In genomic region chr5:141547488-141547887, GRCh38 we compare ENCODE assay signal across 16 cellular contexts. TPM values are rescaled to one million over a fixed set of nuclear protein-coding genes. Genes with fewer than 3 reads are reported as not detected.
A peak's percentile ranks its signal among the peaks of the same experiment; 100 is the strongest.
DNase-seq lines count a peak whose midpoint lies in the region; ATAC-seq and TF ChIP-seq lines count a peak whose summit lies in the region.
"Had no signal": no experiment of that assay in that cellular context is flagged by ENCODE, and none has a peak within 500 bp of the region (broad histone marks: within the 10 kb centered on the region; RNA-seq: fewer than 3 reads in every experiment).

No MANE protein-coding gene starts in this region.

- no peak overlapping the region for H3K4me3 ChIP-seq in neural progenitor cell
- no peak overlapping the region for H3K4me3 ChIP-seq in heart left ventricle
- no peak overlapping the region for H3K4me3 ChIP-seq in adrenal gland
- H3K4me3 ChIP-seq: HAP-1, upper lobe of right lung had no signal

- no peak overlapping the region for H3K4me3 Mint-ChIP-seq in activated T-cell treated with anti-CD3 and anti-CD28 coated beads, Interleukin-2, amount 50 U/mL, for 72 hours
- H3K4me3 Mint-ChIP-seq in neural progenitor cell: no peak overlapping the region
- H3K4me3 Mint-ChIP-seq: activated naive CD4-positive, alpha-beta T cell treated with anti-CD3 and anti-CD28 coated beads, Interleukin-2, amount 50 U/mL, for 24 hours; CD4-positive, alpha-beta T cell had no signal

- peaks cover 9% of the 10 kb centered on the region for H3K9me3 ChIP-seq in neural progenitor cell (ENCODE audit: low read depth)
- peaks cover 0 to 36% (median 18%) of the 10 kb centered on the region in 12 donors for H3K9me3 ChIP-seq in heart left ventricle
- peaks cover 0 to 13% (median 0%) of the 10 kb centered on the region in 3 donors for H3K9me3 ChIP-seq in adrenal gland (replicated peaks in 1 of 3)

- no peaks in the 10 kb centered on the region for H3K27me3 Mint-ChIP-seq in activated T-cell treated with anti-CD3 and anti-CD28 coated beads, Interleukin-2, amount 50 U/mL, for 72 hours (ENCODE audit: low read depth)
- peaks cover 2% of the 10 kb centered on the region for H3K27me3 Mint-ChIP-seq in neural progenitor cell (ENCODE audit: insufficient read depth, low read depth)
- H3K27me3 Mint-ChIP-seq: activated naive CD4-positive, alpha-beta T cell treated with anti-CD3 and anti-CD28 coated beads, Interleukin-2, amount 50 U/mL, for 24 hours; CD4-positive, alpha-beta T cell had no signal

- no peak for TF ChIP-seq POLR2A in erythroblast (IDR thresholded peaks at IDR 0.05; ENCODE audit: low read length)
- no peak for TF ChIP-seq POLR2A in heart left ventricle (IDR thresholded peaks at IDR 0.05)
- no peak for TF ChIP-seq POLR2A in adrenal gland (IDR thresholded peaks at IDR 0.05)

- H3K36me3 ChIP-seq in neural progenitor cell (peaks cover 5% of the 10 kb centered on the region), heart left ventricle (peaks cover 3 to 48% (median 13%) of the 10 kb centered on the region in 9 donors), adrenal gland (replicated peaks in 1 of 2) (no peaks in the 10 kb centered on the region)

- H3K27me3 ChIP-seq in neural progenitor cell (no peaks in the 10 kb centered on the region), heart left ventricle (no peaks in the 10 kb centered on the region), adrenal gland (no peaks in the 10 kb centered on the region)
- H3K27me3 ChIP-seq: upper lobe of right lung had no signal

- H3K4me2 ChIP-seq in neural progenitor cell: no peak overlapping the region

- peaks cover 5% of the 10 kb centered on the region for H3F3A ChIP-seq in neural progenitor cell (ENCODE audit: low read depth)

- no peaks in the 10 kb centered on the region for H3K79me2 ChIP-seq in neural progenitor cell (ENCODE audit: low read depth)

- peaks cover 30% of the 10 kb centered on the region for H3K4me1 Mint-ChIP-seq in activated T-cell treated with anti-CD3 and anti-CD28 coated beads, Interleukin-2, amount 50 U/mL, for 72 hours (ENCODE audit: low read depth)
- no peaks in the 10 kb centered on the region for H3K4me1 Mint-ChIP-seq in neural progenitor cell

- TF ChIP-seq CTCF in neural progenitor cell (IDR thresholded peaks at IDR 0.05): no peak
- TF ChIP-seq CTCF in heart left ventricle (IDR thresholded peaks at IDR 0.05): no peak
- no peak for TF ChIP-seq CTCF in adrenal gland (IDR thresholded peaks at IDR 0.05)

- peak overlapping the region; percentile 14 for H3K27ac Mint-ChIP-seq in activated T-cell treated with anti-CD3 and anti-CD28 coated beads, Interleukin-2, amount 50 U/mL, for 72 hours
- H3K27ac Mint-ChIP-seq in neural progenitor cell: no peak overlapping the region
- H3K27ac Mint-ChIP-seq: activated naive CD4-positive, alpha-beta T cell treated with anti-CD3 and anti-CD28 coated beads, Interleukin-2, amount 50 U/mL, for 24 hours had no signal

- ATAC-seq in activated T-cell treated with anti-CD3 and anti-CD28 coated beads, Interleukin-2, amount 50 U/mL, for 72 hours (replicated peaks in 1 of 2): no peak
- no peak for ATAC-seq in heart left ventricle
- ATAC-seq: stimulated activated naive CD8-positive, alpha-beta T cell treated with anti-CD3 and anti-CD28 coated beads, Interleukin-15, Interleukin-2, amounts not matched to agents 100 U/mL and 50 U/mL, for 24 hours; upper lobe of right lung had no signal

- H2AFZ ChIP-seq in neural progenitor cell (replicated peaks): no peak overlapping the region

- peaks cover 5 to 6% of the 10 kb centered on the region in 2 donors for H3K9me3 Mint-ChIP-seq in activated T-cell treated with anti-CD3 and anti-CD28 coated beads, Interleukin-2, amount 50 U/mL, for 72 hours
- H3K9me3 Mint-ChIP-seq in neural progenitor cell: peaks cover 27% of the 10 kb centered on the region
- H3K9me3 Mint-ChIP-seq: activated naive CD4-positive, alpha-beta T cell treated with anti-CD3 and anti-CD28 coated beads, Interleukin-2, amount 50 U/mL, for 24 hours had no signal

- WGBS in heart left ventricle, 4 donors: 96 to 100% (median 100%) methylated on average over 1 of the region's 1 CpG
- 96 to 100% (median 98%) methylated on average over 1 of the region's 1 CpG for WGBS in adrenal gland, 4 donors

- DNase-seq in activated T-cell treated with anti-CD3 and anti-CD28 coated beads, Interleukin-2, amount 50 U/mL, for 72 hours: no peak
- DNase-seq in activated T-cell treated with anti-CD3 and anti-CD28 coated beads, Interleukin-2, amount 50 U/mL, for 1 hour: no peak
- DNase-seq in RPMI7951 (ENCODE audit: low read depth) (peak; percentile 40), erythroblast (lab: John Stamatoyannopoulos, UW) (peak; percentile 59 to 69), neural progenitor cell (ENCODE audit: low spot score) (peak; percentile 33), heart left ventricle (no peak), adrenal gland (no peak)
- DNase-seq in activated CD4-positive, alpha-beta T cell treated with anti-CD3 and anti-CD28 coated beads for 1 hour: no peak
- DNase-seq: activated CD4-positive, alpha-beta T cell treated with anti-CD3 and anti-CD28 coated beads, Interleukin-2, amount 50 U/mL, for 4 hours; CD4-positive, alpha-beta T cell; kidney; NCI-H1417; stimulated activated naive CD8-positive, alpha-beta T cell treated with anti-CD3 and anti-CD28 coated beads, Interleukin-15, Interleukin-2, amounts not matched to agents 100 U/mL and 50 U/mL, for 24 hours; upper lobe of right lung had no signal

- no peak overlapping the region for H3K9ac ChIP-seq in neural progenitor cell

- H3K36me3 Mint-ChIP-seq in activated T-cell treated with anti-CD3 and anti-CD28 coated beads, Interleukin-2, amount 50 U/mL, for 72 hours (ENCODE audit: insufficient read depth in 2 of 2): peaks cover 11 to 49% of the 10 kb centered on the region in 2 donors
- H3K36me3 Mint-ChIP-seq in neural progenitor cell: peaks cover 59% of the 10 kb centered on the region

- intact Hi-C loops in heart left ventricle (cut with DNase I) (no loop called here), adrenal gland (cut with DNase I) (no loop called here)

- no peaks in the 10 kb centered on the region for H4K20me1 ChIP-seq in neural progenitor cell (ENCODE audit: low read depth)

- H3K27ac ChIP-seq in neural progenitor cell (no peak overlapping the region), heart left ventricle (no peak overlapping the region), adrenal gland (no peak overlapping the region)
- H3K27ac ChIP-seq: upper lobe of right lung had no signal

- H3K4me1 ChIP-seq in neural progenitor cell (no peaks in the 10 kb centered on the region), heart left ventricle (no peaks in the 10 kb centered on the region), adrenal gland (replicated peaks in 1 of 2) (no peaks in the 10 kb centered on the region)
- H3K4me1 ChIP-seq: HAP-1, upper lobe of right lung had no signal

RNA-seq across cellular contexts. Expression of gene PCDHGC5, which starts 58.6 kb away (rescaled TPM):
- total RNA-seq in activated T-cell treated with anti-CD3 and anti-CD28 coated beads, Interleukin-2, amount 50 U/mL, for 72 hours: not detected
- 1.1 and 1.2 TPM in 2 replicates for total RNA-seq in RPMI7951 (2014; rRNA removed; shearing (Covaris generic))
- total RNA-seq in neural progenitor cell (ENCODE audit: low replicate concordance): 0.43 and 1.3 TPM in 2 replicates
- 1 to 10 TPM; 1.5 to 5.4 (median 3.0) TPM for total RNA-seq in heart left ventricle
- polyA plus RNA-seq in heart left ventricle: 1 to 10 TPM in 1 of 2 donors, under 1 TPM in 1; 0.72 to 5.4 TPM
- 1 to 10 TPM in 7 of 8 donors, under 1 TPM in 1; 0.77 to 5.2 (median 3.1) TPM for total RNA-seq in adrenal gland
- 1 to 10 TPM in 1 of 3 donors, under 1 TPM in 2; 0.10 to 1.1 (median 0.33) TPM for polyA plus RNA-seq in adrenal gland
- total RNA-seq: CD4-positive, alpha-beta T cell had no signal

Comparison
In these comparisons a context has a peak if more than half of its experiments do, and no peak if none do; other contexts are left out.
1. DNase-seq: peak in RPMI7951 (single experiment), erythroblast (2 of 2) and neural progenitor cell (single experiment); none in activated T-cell treated with anti-CD3 and anti-CD28 coated beads, Interleukin-2, amount 50 U/mL, for 72 hours (0 of 2), activated T-cell treated with anti-CD3 and anti-CD28 coated beads, Interleukin-2, amount 50 U/mL, for 1 hour (single experiment), activated CD4-positive, alpha-beta T cell treated with anti-CD3 and anti-CD28 coated beads for 1 hour (single experiment), heart left ventricle (0 of 5) and adrenal gland (0 of 7).